Comparison of ENCODE assay signal across 1 cellular context in genomic region chr18:57775937-57776336, GRCh38.
TF ChIP-seq lines count a peak whose summit lies in the region.

No MANE protein-coding gene starts in this region.

TF ChIP-seq in A549, 52 proteins besides CTCF, POLR2A, EP300 and RAD21 (continued from another document):
- no peak for TF ChIP-seq BCL3 (IDR thresholded peaks at IDR 0.05)
- no peak for TF ChIP-seq RFX5 (IDR thresholded peaks at IDR 0.05)
- TF ChIP-seq FOSL2 (IDR thresholded peaks at IDR 0.05): no peak
- TF ChIP-seq FOSL2 (CRISPR knock-in tag; IDR thresholded peaks at IDR 0.05): no peak
- TF ChIP-seq ELK1 (IDR thresholded peaks at IDR 0.05; ENCODE audit: low read depth, low read length): no peak
- TF ChIP-seq KDM1A (IDR thresholded peaks at IDR 0.05; ENCODE audit: low read depth): no peak
- no peak for TF ChIP-seq MAZ (IDR thresholded peaks at IDR 0.05; ENCODE audit: borderline replicate concordance, low read depth, low read length)
